ENCODE assay signal across 1 cellular context in genomic region chr2:207625014-207625755, GRCh38.
A peak's percentile ranks its signal among the peaks of the same experiment; 100 is the strongest.
TF ChIP-seq lines count a peak whose summit lies in the region.

METTL21A (minus strand) TSS chr2:207625394; CDS start chr2:207624375, 1,019 bp downstream.

TF ChIP-seq in HepG2, 621 proteins besides CTCF, POLR2A, EP300 and RAD21 (continued from another document and continues in another):
- TF ChIP-seq ZKSCAN8 (CRISPR knock-in tag; IDR thresholded peaks at IDR 0.05; ENCODE audit: borderline replicate concordance) (peak; percentile 54; the same call in 1 of the 2 replicates), ATM (IDR thresholded peaks at IDR 0.05; ENCODE audit: borderline replicate concordance) (no peak), HCFC1 (IDR thresholded peaks at IDR 0.05; ENCODE audit: low read depth, low read length) (no peak; the same call in 1 of the 2 replicates), ADNP (CRISPR knock-in tag; IDR thresholded peaks at IDR 0.05) (peak; percentile 52; the same call in 1 of the 2 replicates), IKZF4 (CRISPR knock-in tag; IDR thresholded peaks at IDR 0.05; ENCODE audit: borderline replicate concordance, low read depth, not compliant biosample characterization) (peak; percentile 59), ZNF558 (CRISPR knock-in tag; IDR thresholded peaks at IDR 0.05; ENCODE audit: borderline replicate concordance) (peak; percentile 75; the same call in 1 of the 2 replicates), CBX1 (IDR thresholded peaks at IDR 0.05; ENCODE audit: low read depth) (no peak), RFXAP (CRISPR knock-in tag; IDR thresholded peaks at IDR 0.05; ENCODE audit: borderline replicate concordance) (peak; percentile 95), ISL2 (CRISPR knock-in tag; IDR thresholded peaks at IDR 0.05) (peak; percentile 68; the same call in 1 of the 2 replicates), ZHX1 (CRISPR knock-in tag; IDR thresholded peaks at IDR 0.05; ENCODE audit: low read depth) (peak; percentile 74; the same call in 1 of the 2 replicates), ZNF136 (CRISPR knock-in tag; IDR thresholded peaks at IDR 0.05; ENCODE audit: low read depth) (no peak), SNAI1 (CRISPR knock-in tag; IDR thresholded peaks at IDR 0.05; ENCODE audit: borderline replicate concordance) (peak; percentile 81; the same call in 1 of the 2 replicates), NR2F1 (CRISPR knock-in tag; IDR thresholded peaks at IDR 0.05) (peak in 1 of 2 experiments; percentile 49; a peak in 1 of 4 replicates), FOXP1 (IDR thresholded peaks at IDR 0.05) (0 out of 2 replicates have a peak, but pooled peaks have one; percentile 38), FOXP1 (CRISPR knock-in tag; IDR thresholded peaks at IDR 0.05) (peak; percentile 50; the same call in 1 of the 2 replicates), ZNF337 (CRISPR knock-in tag; IDR thresholded peaks at IDR 0.05; ENCODE audit: borderline replicate concordance, low read depth) (peak; percentile 76; the same call in 1 of the 2 replicates), HDAC6 (IDR thresholded peaks at IDR 0.05; ENCODE audit: low read depth, low read length) (no peak), ZNF7 (CRISPR knock-in tag; IDR thresholded peaks at IDR 0.05) (no peak), ZNF484 (CRISPR knock-in tag; IDR thresholded peaks at IDR 0.05; ENCODE audit: borderline replicate concordance, low read depth) (no peak), SMAD3 (CRISPR knock-in tag; IDR thresholded peaks at IDR 0.05) (peak; percentile 90), ZNF781 (CRISPR knock-in tag; IDR thresholded peaks at IDR 0.05; ENCODE audit: borderline replicate concordance, not compliant biosample characterization) (no peak), DPF2 (CRISPR knock-in tag; IDR thresholded peaks at IDR 0.05; ENCODE audit: borderline replicate concordance, low read depth) (no peak; the same call in 1 of the 2 replicates), ZNF530 (CRISPR knock-in tag; IDR thresholded peaks at IDR 0.05; ENCODE audit: low read depth) (no peak), POLR2AphosphoS5 (IDR thresholded peaks at IDR 0.05; ENCODE audit: low read depth, low read length) (peak; percentile 86), ZNF343 (CRISPR knock-in tag; IDR thresholded peaks at IDR 0.05) (peak; percentile 46; the same call in 1 of the 2 replicates), SKIL (CRISPR knock-in tag; IDR thresholded peaks at IDR 0.05; ENCODE audit: borderline replicate concordance) (peak; percentile 73), ZNF704 (CRISPR knock-in tag; IDR thresholded peaks at IDR 0.05; ENCODE audit: borderline replicate concordance) (0 out of 2 replicates have a peak, but pooled peaks have one; percentile 19), RELA (CRISPR knock-in tag; IDR thresholded peaks at IDR 0.05) (peak; percentile 98), ZKSCAN5 (CRISPR knock-in tag; IDR thresholded peaks at IDR 0.05) (no peak), ZBTB20 (CRISPR knock-in tag; IDR thresholded peaks at IDR 0.05; ENCODE audit: borderline replicate concordance, low read depth) (0 out of 2 replicates have a peak, but pooled peaks have one; percentile 12), SOX13 (IDR thresholded peaks at IDR 0.05) (peak; percentile 41), SOX13 (CRISPR knock-in tag; conservative IDR thresholded peaks at IDR 0.05 in 1 of 2, IDR thresholded peaks at IDR 0.05 in 1 of 2) (peak in 1 of 2 experiments; percentile 44; a peak in 1 of 4 replicates), REL (CRISPR knock-in tag; conservative IDR thresholded peaks at IDR 0.05) (no peak; the same call in 1 of the 2 replicates), ZSCAN9 (CRISPR knock-in tag; IDR thresholded peaks at IDR 0.05; ENCODE audit: borderline replicate concordance) (no peak; the same call in 1 of the 2 replicates), ZEB1 (IDR thresholded peaks at IDR 0.05; ENCODE audit: insufficient replicate concordance, low read depth) (no peak), ZNF646 (CRISPR knock-in tag; IDR thresholded peaks at IDR 0.05) (0 out of 2 replicates have a peak, but pooled peaks have one; percentile 48), CENPT (CRISPR knock-in tag; IDR thresholded peaks at IDR 0.05; ENCODE audit: low read depth) (peak; percentile 1; the same call in 1 of the 2 replicates), ATF7 (IDR thresholded peaks at IDR 0.05) (no peak), ATF7 (CRISPR knock-in tag; IDR thresholded peaks at IDR 0.05) (peak; percentile 89), ZNF414 (CRISPR knock-in tag; IDR thresholded peaks at IDR 0.05) (no peak; the same call in none of the 2 replicates), CREB1 (IDR thresholded peaks at IDR 0.05) (peak; percentile 87), CREB1 (CRISPR knock-in tag; IDR thresholded peaks at IDR 0.05) (peak; percentile 86), CREM (IDR thresholded peaks at IDR 0.05) (peak; percentile 69), CREM (CRISPR knock-in tag; IDR thresholded peaks at IDR 0.05) (0 out of 2 replicates have a peak, but pooled peaks have one; percentile 46), ZNF879 (CRISPR knock-in tag; IDR thresholded peaks at IDR 0.05) (no peak), SNAPC5 (CRISPR knock-in tag; IDR thresholded peaks at IDR 0.05; ENCODE audit: borderline replicate concordance) (peak; percentile 17; the same call in 1 of the 2 replicates), ZNF101 (CRISPR knock-in tag; IDR thresholded peaks at IDR 0.05; ENCODE audit: borderline replicate concordance, low read depth) (0 out of 2 replicates have a peak, but pooled peaks have one; percentile 28), ZNF205 (CRISPR knock-in tag; IDR thresholded peaks at IDR 0.05) (peak; percentile 23; the same call in 1 of the 2 replicates), SRSF1 (optimal IDR thresholded peaks at IDR 0.05; ENCODE audit: low read depth, low read length) (peak; percentile 93), MAX (IDR thresholded peaks at IDR 0.05) (peak; percentile 95), GATAD1 (CRISPR knock-in tag; IDR thresholded peaks at IDR 0.05) (peak; percentile 76), ZZZ3 (CRISPR knock-in tag; IDR thresholded peaks at IDR 0.05; ENCODE audit: borderline replicate concordance) (peak; percentile 31; the same call in 1 of the 2 replicates), ONECUT2 (CRISPR knock-in tag; IDR thresholded peaks at IDR 0.05) (peak; percentile 42; the same call in 1 of the 2 replicates), CERS6 (CRISPR knock-in tag; IDR thresholded peaks at IDR 0.05) (no peak), RBFOX2 (IDR thresholded peaks at IDR 0.05; ENCODE audit: low read depth, low read length) (peak; percentile 91), YEATS4 (CRISPR knock-in tag; IDR thresholded peaks at IDR 0.05; ENCODE audit: borderline replicate concordance) (peak; percentile 81), PRPF4 (IDR thresholded peaks at IDR 0.05; ENCODE audit: low read depth, low read length, poor library complexity, severe bottlenecking) (no peak)
